In the genomic region with DNA sequence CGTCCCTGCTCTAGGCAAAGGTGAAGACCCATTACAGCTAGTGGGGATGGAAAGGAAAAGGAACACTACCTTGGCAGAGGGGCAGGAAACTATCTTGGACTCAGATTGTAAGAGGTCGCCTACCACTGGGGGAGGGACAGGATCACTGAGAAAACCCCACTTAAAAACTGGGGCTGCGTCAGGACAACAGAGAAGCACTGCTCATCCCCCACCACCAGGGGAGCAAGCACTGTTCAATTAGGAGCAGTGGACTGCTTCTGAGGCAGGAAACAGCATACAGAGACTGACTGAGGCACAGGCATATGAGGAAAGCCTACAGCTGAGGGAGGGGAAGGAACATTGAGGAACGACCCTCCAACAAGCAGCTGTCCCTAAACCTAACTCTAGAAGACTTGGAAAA, we compare ENCODE assay signal across 8 cellular contexts. TPM values are rescaled to one million over a fixed set of nuclear protein-coding genes. Genes with fewer than 3 reads are reported as not detected.
A peak's percentile ranks its signal among the peaks of the same experiment; 100 is the strongest.
DNase-seq lines count a peak whose midpoint lies in the region; ATAC-seq, FAIRE-seq and TF ChIP-seq lines count a peak whose summit lies in the region.

No MANE protein-coding gene starts in this region.

- no peak overlapping the region for H3K27ac ChIP-seq in neuronal stem cell (replicated peaks; ENCODE audit: low read length)

- no peaks in the 10 kb centered on the region for H3K36me3 ChIP-seq in bronchial epithelial cell (ENCODE audit: control insufficient read depth, insufficient read depth, low read length)
- peaks cover 10 to 63% of the 10 kb centered on the region in 2 donors for H3K36me3 ChIP-seq in neuronal stem cell (replicated peaks in 1 of 2; ENCODE audit: control insufficient read depth in 2 of 2, insufficient read depth in 2 of 2, low read length in 2 of 2)

- no peak overlapping the region for H2BK5ac ChIP-seq in neuronal stem cell (ENCODE audit: low read length)

- H2AK5ac ChIP-seq in neuronal stem cell (ENCODE audit: low read depth, low read length): no peak overlapping the region

- no peak overlapping the region for H3K4ac ChIP-seq in neuronal stem cell (ENCODE audit: low read length)

- no peak overlapping the region for H4K91ac ChIP-seq in neuronal stem cell (ENCODE audit: low read depth, low read length, poor library complexity)

- ATAC-seq in GM19463 (IDR thresholded peaks at IDR 0.05; ENCODE audit: unreplicated experiment) (peak; percentile 92), HG03469 (IDR thresholded peaks at IDR 0.05; ENCODE audit: unreplicated experiment) (peak; percentile 84)

- H3K27me3 ChIP-seq in bronchial epithelial cell (ENCODE audit: control insufficient read depth, insufficient read depth, low read length) (no peaks in the 10 kb centered on the region), neuronal stem cell (ENCODE audit: control insufficient read depth in 3 of 3, insufficient read depth in 3 of 3, low read depth in 1 of 3, low read length in 3 of 3) (no peaks in the 10 kb centered on the region)

- H3K18ac ChIP-seq in neuronal stem cell (ENCODE audit: low read length): no peak overlapping the region

- DNase-seq in bronchial epithelial cell (ENCODE audit: low read depth) (no peak), G401 (ENCODE audit: low spot score) (no peak), neuronal stem cell (ENCODE audit: low spot score) (no peak)
- peak; percentile 16 for DNase-seq in stimulated activated CD4-positive, alpha-beta T cell treated with anti-CD3 and anti-CD28 coated beads, Interleukin-4, amount 100 ng/mL, for 1 hour
- DNase-seq in activated CD8-positive, alpha-beta memory T cell treated with anti-CD3 and anti-CD28 coated beads, Interleukin-2, amount 50 U/mL, for 48 hours: no peak

- in situ Hi-C loops in G401 (cut with HindIII; ENCODE audit: low sequenced_read_pairs): no loop called here

- H2BK12ac ChIP-seq in neuronal stem cell (ENCODE audit: low read length): no peak overlapping the region

- no peak overlapping the region for H3K9ac ChIP-seq in neuronal stem cell (ENCODE audit: low read depth, low read length, poor library complexity)

- H3K4me1 ChIP-seq in neuronal stem cell (ENCODE audit: control insufficient read depth in 2 of 2, insufficient read depth in 1 of 2, low read depth in 1 of 2, low read length in 2 of 2): no peaks in the 10 kb centered on the region

- peak; percentile 13 for TF ChIP-seq CTCF in GM12801 (IDR thresholded peaks at IDR 0.05; ENCODE audit: extremely low read depth, insufficient read length)
- TF ChIP-seq CTCF in bronchial epithelial cell (IDR thresholded peaks at IDR 0.05; ENCODE audit: insufficient read depth, low read length, severe bottlenecking): peak; percentile 51

- H2AFZ ChIP-seq in neuronal stem cell (ENCODE audit: low read length): no peak overlapping the region

- FAIRE-seq in bronchial epithelial cell (lab: Jason Lieb, UNC): no peak

- H2BK15ac ChIP-seq in neuronal stem cell (ENCODE audit: low read length): no peak overlapping the region

- H3K9me3 ChIP-seq in neuronal stem cell (replicated peaks in 1 of 2; ENCODE audit: control insufficient read depth in 2 of 2, insufficient read depth in 1 of 2, low read depth in 1 of 2, low read length in 2 of 2): peaks cover 8% of the 10 kb centered on the region in 2 donors

- H4K8ac ChIP-seq in neuronal stem cell (ENCODE audit: low read depth, low read length): no peak overlapping the region

- no peak overlapping the region for H3K4me2 ChIP-seq in neuronal stem cell (ENCODE audit: insufficient read depth, low read length, poor library complexity, severe bottlenecking)

- WGBS in neuronal stem cell (ENCODE audit: extremely low coverage in 2 of 2, insufficient read length in 2 of 2, insufficient replicate concordance in 1 of 2), 2 donors: no CpG with 5 or more reads among the region's 4 CpGs

- peaks cover 2% of the 10 kb centered on the region for H3K79me1 ChIP-seq in neuronal stem cell (ENCODE audit: low read depth, low read length)

- no peak overlapping the region for H2BK120ac ChIP-seq in neuronal stem cell (ENCODE audit: low read depth, low read length)

- H3K14ac ChIP-seq in neuronal stem cell (ENCODE audit: low read length): no peak overlapping the region

- no peak overlapping the region for H3K23ac ChIP-seq in neuronal stem cell (ENCODE audit: low read depth, low read length, poor library complexity)

- no peak overlapping the region for H3K4me3 ChIP-seq in bronchial epithelial cell (ENCODE audit: low read depth, low read length)
- H3K4me3 ChIP-seq in neuronal stem cell (ENCODE audit: low read length in 2 of 2): no peak overlapping the region

RNA-seq across cellular contexts. Expression of gene DLAT, which starts 20.8 kb away (rescaled TPM):
- 24.5 and 27.4 TPM in 2 replicates for total RNA-seq in bronchial epithelial cell
- 70.0 and 71.5 TPM in 2 replicates for total RNA-seq in G401 (2014; rRNA removed; shearing (Covaris generic))
- polyA plus RNA-seq in neuronal stem cell (2013, experiment 1 of 2): 24.2 TPM
- 25.2 TPM for polyA plus RNA-seq in neuronal stem cell (2013, experiment 2 of 2)
